In genomic region chr7:103687272-103687671, GRCh38 we compare ENCODE assay signal across 8 cellular contexts.
"Had no signal": no experiment of that assay in that cellular context is flagged by ENCODE, and none has a peak within 500 bp of the region (broad histone marks: within the 10 kb centered on the region; RNA-seq: fewer than 3 reads in every experiment).

No MANE protein-coding gene starts in this region.

- H3K4me3 ChIP-seq: GM23338, HAP-1 had no signal

- H3K4me2 ChIP-seq: GM23338 had no signal

- ATAC-seq: GM23338, HCT116 had no signal

- DNase-seq: H7, HFFc6, KG1 had no signal

- H3K27ac ChIP-seq: HL-60 had no signal

- H3K9me3 ChIP-seq: HAP-1 had no signal

- FAIRE-seq: H1 had no signal

- H2AFZ ChIP-seq: GM23338 had no signal

- H3K36me3 ChIP-seq: HAP-1 had no signal
